In genomic region chr1:30919025-30919881, GRCh38 we compare ENCODE assay signal across 9 cellular contexts. TPM values are rescaled to one million over a fixed set of nuclear protein-coding genes. Genes with fewer than 3 reads are reported as not detected.
DNase-seq lines count a peak whose midpoint lies in the region; ATAC-seq and TF ChIP-seq lines count a peak whose summit lies in the region.
"Had no signal": no experiment of that assay in that cellular context is flagged by ENCODE, and none has a peak within 500 bp of the region (broad histone marks: within the 10 kb centered on the region; RNA-seq: fewer than 3 reads in every experiment).

No MANE protein-coding gene starts in this region.

- H3K4me1 ChIP-seq in thoracic aorta (ENCODE audit: control insufficient read depth in 1 of 2, low read depth in 2 of 2): no peaks in the 10 kb centered on the region

- H3K9me3 ChIP-seq in thoracic aorta: no peaks in the 10 kb centered on the region

- H3K27ac ChIP-seq in thoracic aorta: no peak overlapping the region

- H3K36me3 ChIP-seq in thoracic aorta: no peaks in the 10 kb centered on the region

- no peaks in the 10 kb centered on the region for H3K27me3 ChIP-seq in thoracic aorta (replicated peaks; ENCODE audit: insufficient read depth)

- peak; percentile 17 for DNase-seq in NK-92 treated with Interleukin-12 subunit alpha and Interleukin-12 subunit beta, amount 100 ng/mL, for 24 hours (lab: John Stamatoyannopoulos, UW)
- DNase-seq in NK-92 (lab: John Stamatoyannopoulos, UW; ENCODE audit: unreplicated experiment): no peak
- DNase-seq in SKM-1 (lab: John Stamatoyannopoulos, UW; ENCODE audit: unreplicated experiment): peak; percentile 44
- DNase-seq in cardiac septum (ENCODE audit: low spot score): peak; percentile 36
- DNase-seq in thoracic aorta (ENCODE audit: low spot score): no peak
- DNase-seq in stimulated activated naive CD4-positive, alpha-beta T cell treated with Interleukin-2 at 50 U/mL for 16 hours (lab: John Stamatoyannopoulos, UW): no peak
- no peak for DNase-seq in stimulated activated naive CD4-positive, alpha-beta T cell (lab: John Stamatoyannopoulos, UW)
- no peak for DNase-seq in activated CD4-positive, alpha-beta T cell treated with anti-CD3 and anti-CD28 coated beads for 48 hours
- DNase-seq: NCI-H1930 had no signal

- H3K4me3 ChIP-seq in thoracic aorta: no peak overlapping the region

- intact Hi-C loops in cardiac septum (cut with DNase I): no loop called here

- peak; percentile 51 for ATAC-seq in thoracic aorta (ENCODE audit: insufficient number of reproducible peaks, low FRiP score, low read depth)

- TF ChIP-seq CTCF in thoracic aorta (IDR thresholded peaks at IDR 0.05): no peak

RNA-seq across cellular contexts. Expression of gene SDC3, which starts 10.7 kb away (rescaled TPM):
- total RNA-seq in cardiac septum: 29.7 TPM
- 10 to 100 TPM; 51.6 to 75.4 TPM for total RNA-seq in thoracic aorta

Comparison
In these comparisons a context has a peak if more than half of its experiments do, and no peak if none do; other contexts are left out.
1. DNase-seq: peak in NK-92 treated with Interleukin-12 subunit alpha and Interleukin-12 subunit beta, amount 100 ng/mL, for 24 hours (single experiment), SKM-1 (single experiment) and cardiac septum (single experiment); none in NK-92 (single experiment), thoracic aorta (single experiment), stimulated activated naive CD4-positive, alpha-beta T cell treated with Interleukin-2 at 50 U/mL for 16 hours (single experiment), stimulated activated naive CD4-positive, alpha-beta T cell (0 of 6) and activated CD4-positive, alpha-beta T cell treated with anti-CD3 and anti-CD28 coated beads for 48 hours (single experiment).